Comparison of ENCODE assay signal across 1 cellular context in the genomic region with DNA sequence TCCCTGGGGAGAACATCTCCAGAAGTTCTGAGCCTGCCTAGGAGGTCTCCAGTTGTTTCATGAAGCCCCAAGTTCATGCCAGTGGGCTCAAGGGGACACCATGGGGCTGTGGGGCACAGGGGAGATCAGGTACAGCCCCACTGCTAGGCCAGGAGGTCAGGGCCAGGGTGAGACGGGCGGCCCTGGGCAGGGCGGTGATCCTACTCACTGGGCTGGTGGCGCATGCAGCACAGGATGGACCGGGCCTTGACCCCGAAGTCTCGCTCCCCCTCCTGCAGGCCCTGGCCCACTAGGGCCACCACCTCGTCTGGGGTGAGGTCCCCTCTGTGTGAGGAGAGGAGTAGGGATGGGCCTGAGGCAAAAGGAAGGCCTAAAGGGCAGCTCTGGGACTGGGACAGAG.
TF ChIP-seq lines count a peak whose summit lies in the region.

No MANE protein-coding gene starts in this region.

TF ChIP-seq in HepG2, 621 proteins besides CTCF, POLR2A, EP300 and RAD21 (continued from another document):
- TF ChIP-seq, protein P1, sequence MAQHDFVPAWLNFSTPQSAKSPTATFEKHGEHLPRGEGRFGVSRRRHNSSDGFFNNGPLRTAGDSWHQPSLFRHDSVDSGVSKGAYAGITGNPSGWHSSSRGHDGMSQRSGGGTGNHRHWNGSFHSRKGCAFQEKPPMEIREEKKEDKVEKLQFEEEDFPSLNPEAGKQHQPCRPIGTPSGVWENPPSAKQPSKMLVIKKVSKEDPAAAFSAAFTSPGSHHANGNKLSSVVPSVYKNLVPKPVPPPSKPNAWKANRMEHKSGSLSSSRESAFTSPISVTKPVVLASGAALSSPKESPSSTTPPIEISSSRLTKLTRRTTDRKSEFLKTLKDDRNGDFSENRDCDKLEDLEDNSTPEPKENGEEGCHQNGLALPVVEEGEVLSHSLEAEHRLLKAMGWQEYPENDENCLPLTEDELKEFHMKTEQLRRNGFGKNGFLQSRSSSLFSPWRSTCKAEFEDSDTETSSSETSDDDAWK (CRISPR knock-in tag; IDR thresholded peaks at IDR 0.05) = no peak
- TF ChIP-seq ZNF234 (CRISPR knock-in tag; conservative IDR thresholded peaks at IDR 0.05) = no peak
- TF ChIP-seq SMAD9 (CRISPR knock-in tag; IDR thresholded peaks at IDR 0.05) = no peak
- no peak for TF ChIP-seq ZNF713 (CRISPR knock-in tag; IDR thresholded peaks at IDR 0.05)
- no peak for TF ChIP-seq ZMAT5 (CRISPR knock-in tag; IDR thresholded peaks at IDR 0.05; ENCODE audit: borderline replicate concordance, low read depth)
- TF ChIP-seq ZNF484 (CRISPR knock-in tag; IDR thresholded peaks at IDR 0.05; ENCODE audit: borderline replicate concordance, low read depth) = no peak
